In the genomic region with DNA sequence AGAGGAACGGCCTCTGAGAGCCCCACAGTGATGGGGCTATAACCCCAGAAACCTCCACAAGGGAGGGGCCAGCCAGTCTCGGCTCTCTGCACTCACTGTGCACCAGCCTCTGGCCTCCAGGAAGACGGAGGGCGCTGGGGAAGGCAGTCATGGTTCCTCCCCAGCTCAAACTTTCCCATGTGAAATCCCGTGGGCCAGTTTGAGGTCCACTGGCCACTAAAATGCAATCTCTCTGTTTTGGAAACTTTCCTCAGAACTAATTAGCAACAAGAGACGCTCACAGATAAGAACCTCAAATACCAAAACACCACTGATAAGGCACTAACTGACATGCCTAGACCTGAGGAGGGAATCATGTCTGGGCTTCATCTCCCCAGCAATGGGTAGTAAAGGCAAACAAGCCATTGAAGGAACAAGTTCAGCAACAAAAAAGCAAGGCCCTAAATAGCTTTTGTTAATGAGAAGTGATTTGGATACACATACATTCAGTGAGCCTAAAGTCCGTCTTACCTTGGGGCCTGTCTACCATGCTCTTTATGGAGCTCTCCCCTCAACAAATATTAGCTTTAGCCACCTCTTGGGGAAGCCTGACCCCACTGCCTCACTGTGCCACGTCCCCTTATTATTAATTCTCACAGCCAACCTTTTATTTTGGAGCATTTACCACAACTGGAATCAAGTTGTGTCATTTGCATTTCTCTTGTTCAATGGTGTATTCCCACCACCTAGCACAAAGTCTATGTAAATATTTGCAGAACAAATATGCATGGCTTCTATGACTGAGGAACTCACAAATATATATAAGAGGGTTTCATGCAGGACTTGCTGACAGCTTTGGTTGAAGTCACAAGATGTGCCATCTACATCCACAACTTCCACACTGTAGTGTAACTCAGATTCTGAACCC, we compare ENCODE assay signal across 1 cellular context.
TF ChIP-seq lines count a peak whose summit lies in the region.

No MANE protein-coding gene starts in this region.

TF ChIP-seq in HepG2, 621 proteins besides CTCF, POLR2A, EP300 and RAD21 (continued from another document and continues in another):
- TF ChIP-seq, protein P1, sequence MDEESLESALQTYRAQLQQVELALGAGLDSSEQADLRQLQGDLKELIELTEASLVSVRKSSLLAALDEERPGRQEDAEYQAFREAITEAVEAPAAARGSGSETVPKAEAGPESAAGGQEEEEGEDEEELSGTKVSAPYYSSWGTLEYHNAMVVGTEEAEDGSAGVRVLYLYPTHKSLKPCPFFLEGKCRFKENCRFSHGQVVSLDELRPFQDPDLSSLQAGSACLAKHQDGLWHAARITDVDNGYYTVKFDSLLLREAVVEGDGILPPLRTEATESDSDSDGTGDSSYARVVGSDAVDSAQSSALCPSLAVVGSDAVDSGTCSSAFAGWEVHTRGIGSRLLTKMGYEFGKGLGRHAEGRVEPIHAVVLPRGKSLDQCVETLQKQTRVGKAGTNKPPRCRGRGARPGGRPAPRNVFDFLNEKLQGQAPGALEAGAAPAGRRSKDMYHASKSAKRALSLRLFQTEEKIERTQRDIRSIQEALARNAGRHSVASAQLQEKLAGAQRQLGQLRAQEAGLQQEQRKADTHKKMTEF (CRISPR knock-in tag; IDR thresholded peaks at IDR 0.05) = peak; percentile 65
- TF ChIP-seq ZNF850 (CRISPR knock-in tag; conservative IDR thresholded peaks at IDR 0.05) (no peak), HDAC1 (CRISPR knock-in tag; IDR thresholded peaks at IDR 0.05) (peak; percentile 61; the same call in 1 of the 2 replicates), DPF2 (CRISPR knock-in tag; IDR thresholded peaks at IDR 0.05; ENCODE audit: borderline replicate concordance, low read depth) (peak; percentile 44; the same call in 1 of the 2 replicates), SMAD3 (CRISPR knock-in tag; IDR thresholded peaks at IDR 0.05) (peak; percentile 58; the same call in 1 of the 2 replicates), KLF6 (CRISPR knock-in tag; IDR thresholded peaks at IDR 0.05) (no peak), ZMYM3 (CRISPR knock-in tag; IDR thresholded peaks at IDR 0.05) (no peak; the same call in 1 of the 2 replicates), KLF12 (CRISPR knock-in tag; IDR thresholded peaks at IDR 0.05; ENCODE audit: borderline replicate concordance) (0 out of 2 replicates have a peak, but pooled peaks have one; percentile 41), HNF4A (CRISPR knock-in tag; IDR thresholded peaks at IDR 0.05) (peak; percentile 84), KDM2A (CRISPR knock-in tag; IDR thresholded peaks at IDR 0.05; ENCODE audit: borderline replicate concordance, low read depth) (peak; percentile 47; the same call in 1 of the 2 replicates), GTF2F1 (IDR thresholded peaks at IDR 0.05; ENCODE audit: low read length) (no peak), PHB2 (IDR thresholded peaks at IDR 0.05; ENCODE audit: partially characterized antibody) (no peak), MED1 (CRISPR knock-in tag; IDR thresholded peaks at IDR 0.05) (peak; percentile 18; the same call in 1 of the 2 replicates), ZNF605 (CRISPR knock-in tag; IDR thresholded peaks at IDR 0.05) (peak; percentile 79), THAP11 (CRISPR knock-in tag; IDR thresholded peaks at IDR 0.05) (peak; percentile 36; the same call in 1 of the 2 replicates), PPARG (CRISPR knock-in tag; conservative IDR thresholded peaks at IDR 0.05) (no peak; the same call in 1 of the 2 replicates), SOX5 (CRISPR knock-in tag; IDR thresholded peaks at IDR 0.05; ENCODE audit: borderline replicate concordance) (peak; percentile 48; the same call in 1 of the 2 replicates), HMG20B (CRISPR knock-in tag; conservative IDR thresholded peaks at IDR 0.05) (no peak), KLF15 (CRISPR knock-in tag; IDR thresholded peaks at IDR 0.05; ENCODE audit: borderline replicate concordance) (no peak), FOXJ3 (CRISPR knock-in tag; IDR thresholded peaks at IDR 0.05; ENCODE audit: borderline replicate concordance) (peak; percentile 33; the same call in 1 of the 2 replicates), ZNF160 (CRISPR knock-in tag; IDR thresholded peaks at IDR 0.05) (no peak), NFIC (IDR thresholded peaks at IDR 0.05; ENCODE audit: low read length) (0 out of 2 replicates have a peak, but pooled peaks have one; percentile 14), BRCA1 (CRISPR knock-in tag; IDR thresholded peaks at IDR 0.05) (0 out of 2 replicates have a peak, but pooled peaks have one; percentile 6), FOXK2 (IDR thresholded peaks at IDR 0.05) (no peak), RBM22 (optimal IDR thresholded peaks at IDR 0.05; ENCODE audit: low read length) (no peak), ZMYM4 (CRISPR knock-in tag; IDR thresholded peaks at IDR 0.05) (no peak; the same call in 1 of the 2 replicates), ZNF331 (CRISPR knock-in tag; IDR thresholded peaks at IDR 0.05) (0 out of 2 replicates have a peak, but pooled peaks have one; percentile 11), REPIN1 (CRISPR knock-in tag; IDR thresholded peaks at IDR 0.05; ENCODE audit: borderline replicate concordance, low read depth) (peak; percentile 13; the same call in 1 of the 2 replicates), ATM (IDR thresholded peaks at IDR 0.05; ENCODE audit: borderline replicate concordance) (no peak), RBFOX2 (IDR thresholded peaks at IDR 0.05; ENCODE audit: low read depth, low read length) (peak; percentile 12; the same call in 1 of the 2 replicates), HNRNPH1 (optimal IDR thresholded peaks at IDR 0.05; ENCODE audit: low read depth, low read length) (no peak), ZNF563 (CRISPR knock-in tag; IDR thresholded peaks at IDR 0.05) (no peak)
- TF ChIP-seq, protein P2, sequence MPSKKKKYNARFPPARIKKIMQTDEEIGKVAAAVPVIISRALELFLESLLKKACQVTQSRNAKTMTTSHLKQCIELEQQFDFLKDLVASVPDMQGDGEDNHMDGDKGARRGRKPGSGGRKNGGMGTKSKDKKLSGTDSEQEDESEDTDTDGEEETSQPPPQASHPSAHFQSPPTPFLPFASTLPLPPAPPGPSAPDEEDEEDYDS (CRISPR knock-in tag; IDR thresholded peaks at IDR 0.05) = peak; percentile 86; the same call in 1 of the 2 replicates
- TF ChIP-seq, protein P3, sequence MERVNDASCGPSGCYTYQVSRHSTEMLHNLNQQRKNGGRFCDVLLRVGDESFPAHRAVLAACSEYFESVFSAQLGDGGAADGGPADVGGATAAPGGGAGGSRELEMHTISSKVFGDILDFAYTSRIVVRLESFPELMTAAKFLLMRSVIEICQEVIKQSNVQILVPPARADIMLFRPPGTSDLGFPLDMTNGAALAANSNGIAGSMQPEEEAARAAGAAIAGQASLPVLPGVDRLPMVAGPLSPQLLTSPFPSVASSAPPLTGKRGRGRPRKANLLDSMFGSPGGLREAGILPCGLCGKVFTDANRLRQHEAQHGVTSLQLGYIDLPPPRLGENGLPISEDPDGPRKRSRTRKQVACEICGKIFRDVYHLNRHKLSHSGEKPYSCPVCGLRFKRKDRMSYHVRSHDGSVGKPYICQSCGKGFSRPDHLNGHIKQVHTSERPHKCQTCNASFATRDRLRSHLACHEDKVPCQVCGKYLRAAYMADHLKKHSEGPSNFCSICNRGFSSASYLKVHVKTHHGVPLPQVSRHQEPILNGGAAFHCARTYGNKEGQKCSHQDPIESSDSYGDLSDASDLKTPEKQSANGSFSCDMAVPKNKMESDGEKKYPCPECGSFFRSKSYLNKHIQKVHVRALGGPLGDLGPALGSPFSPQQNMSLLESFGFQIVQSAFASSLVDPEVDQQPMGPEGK (CRISPR knock-in tag; IDR thresholded peaks at IDR 0.05) = peak; percentile 30; the same call in 1 of the 2 replicates
- TF ChIP-seq, protein P4, sequence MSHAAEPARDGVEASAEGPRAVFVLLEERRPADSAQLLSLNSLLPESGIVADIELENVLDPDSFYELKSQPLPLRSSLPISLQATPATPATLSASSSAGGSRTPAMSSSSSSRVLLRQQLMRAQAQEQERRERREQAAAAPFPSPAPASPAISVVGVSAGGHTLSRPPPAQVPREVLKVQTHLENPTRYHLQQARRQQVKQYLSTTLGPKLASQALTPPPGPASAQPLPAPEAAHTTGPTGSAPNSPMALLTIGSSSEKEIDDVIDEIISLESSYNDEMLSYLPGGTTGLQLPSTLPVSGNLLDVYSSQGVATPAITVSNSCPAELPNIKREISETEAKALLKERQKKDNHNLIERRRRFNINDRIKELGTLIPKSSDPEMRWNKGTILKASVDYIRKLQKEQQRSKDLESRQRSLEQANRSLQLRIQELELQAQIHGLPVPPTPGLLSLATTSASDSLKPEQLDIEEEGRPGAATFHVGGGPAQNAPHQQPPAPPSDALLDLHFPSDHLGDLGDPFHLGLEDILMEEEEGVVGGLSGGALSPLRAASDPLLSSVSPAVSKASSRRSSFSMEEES (CRISPR knock-in tag; IDR thresholded peaks at IDR 0.05) = peak; percentile 60; the same call in 1 of the 2 replicates
- TF ChIP-seq, protein P5, sequence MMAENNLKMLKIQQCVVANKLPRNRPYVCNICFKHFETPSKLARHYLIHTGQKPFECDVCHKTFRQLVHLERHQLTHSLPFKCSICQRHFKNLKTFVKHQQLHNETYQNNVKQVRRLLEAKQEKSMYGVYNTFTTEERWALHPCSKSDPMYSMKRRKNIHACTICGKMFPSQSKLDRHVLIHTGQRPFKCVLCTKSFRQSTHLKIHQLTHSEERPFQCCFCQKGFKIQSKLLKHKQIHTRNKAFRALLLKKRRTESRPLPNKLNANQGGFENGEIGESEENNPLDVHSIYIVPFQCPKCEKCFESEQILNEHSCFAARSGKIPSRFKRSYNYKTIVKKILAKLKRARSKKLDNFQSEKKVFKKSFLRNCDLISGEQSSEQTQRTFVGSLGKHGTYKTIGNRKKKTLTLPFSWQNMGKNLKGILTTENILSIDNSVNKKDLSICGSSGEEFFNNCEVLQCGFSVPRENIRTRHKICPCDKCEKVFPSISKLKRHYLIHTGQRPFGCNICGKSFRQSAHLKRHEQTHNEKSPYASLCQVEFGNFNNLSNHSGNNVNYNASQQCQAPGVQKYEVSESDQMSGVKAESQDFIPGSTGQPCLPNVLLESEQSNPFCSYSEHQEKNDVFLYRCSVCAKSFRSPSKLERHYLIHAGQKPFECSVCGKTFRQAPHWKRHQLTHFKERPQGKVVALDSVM (CRISPR knock-in tag; IDR thresholded peaks at IDR 0.05) = 0 out of 2 replicates have a peak, but pooled peaks have one; percentile 11
- TF ChIP-seq, protein P6, sequence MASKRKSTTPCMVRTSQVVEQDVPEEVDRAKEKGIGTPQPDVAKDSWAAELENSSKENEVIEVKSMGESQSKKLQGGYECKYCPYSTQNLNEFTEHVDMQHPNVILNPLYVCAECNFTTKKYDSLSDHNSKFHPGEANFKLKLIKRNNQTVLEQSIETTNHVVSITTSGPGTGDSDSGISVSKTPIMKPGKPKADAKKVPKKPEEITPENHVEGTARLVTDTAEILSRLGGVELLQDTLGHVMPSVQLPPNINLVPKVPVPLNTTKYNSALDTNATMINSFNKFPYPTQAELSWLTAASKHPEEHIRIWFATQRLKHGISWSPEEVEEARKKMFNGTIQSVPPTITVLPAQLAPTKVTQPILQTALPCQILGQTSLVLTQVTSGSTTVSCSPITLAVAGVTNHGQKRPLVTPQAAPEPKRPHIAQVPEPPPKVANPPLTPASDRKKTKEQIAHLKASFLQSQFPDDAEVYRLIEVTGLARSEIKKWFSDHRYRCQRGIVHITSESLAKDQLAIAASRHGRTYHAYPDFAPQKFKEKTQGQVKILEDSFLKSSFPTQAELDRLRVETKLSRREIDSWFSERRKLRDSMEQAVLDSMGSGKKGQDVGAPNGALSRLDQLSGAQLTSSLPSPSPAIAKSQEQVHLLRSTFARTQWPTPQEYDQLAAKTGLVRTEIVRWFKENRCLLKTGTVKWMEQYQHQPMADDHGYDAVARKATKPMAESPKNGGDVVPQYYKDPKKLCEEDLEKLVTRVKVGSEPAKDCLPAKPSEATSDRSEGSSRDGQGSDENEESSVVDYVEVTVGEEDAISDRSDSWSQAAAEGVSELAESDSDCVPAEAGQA (IDR thresholded peaks at IDR 0.05; ENCODE audit: low read depth) = no peak
- TF ChIP-seq, protein P6 (CRISPR knock-in tag; IDR thresholded peaks at IDR 0.05; ENCODE audit: borderline replicate concordance) = peak; percentile 66; the same call in 1 of the 2 replicates
- TF ChIP-seq, protein P7, sequence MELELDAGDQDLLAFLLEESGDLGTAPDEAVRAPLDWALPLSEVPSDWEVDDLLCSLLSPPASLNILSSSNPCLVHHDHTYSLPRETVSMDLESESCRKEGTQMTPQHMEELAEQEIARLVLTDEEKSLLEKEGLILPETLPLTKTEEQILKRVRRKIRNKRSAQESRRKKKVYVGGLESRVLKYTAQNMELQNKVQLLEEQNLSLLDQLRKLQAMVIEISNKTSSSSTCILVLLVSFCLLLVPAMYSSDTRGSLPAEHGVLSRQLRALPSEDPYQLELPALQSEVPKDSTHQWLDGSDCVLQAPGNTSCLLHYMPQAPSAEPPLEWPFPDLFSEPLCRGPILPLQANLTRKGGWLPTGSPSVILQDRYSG (CRISPR knock-in tag; IDR thresholded peaks at IDR 0.05) = peak; percentile 66; the same call in 1 of the 2 replicates
- TF ChIP-seq, protein P8, sequence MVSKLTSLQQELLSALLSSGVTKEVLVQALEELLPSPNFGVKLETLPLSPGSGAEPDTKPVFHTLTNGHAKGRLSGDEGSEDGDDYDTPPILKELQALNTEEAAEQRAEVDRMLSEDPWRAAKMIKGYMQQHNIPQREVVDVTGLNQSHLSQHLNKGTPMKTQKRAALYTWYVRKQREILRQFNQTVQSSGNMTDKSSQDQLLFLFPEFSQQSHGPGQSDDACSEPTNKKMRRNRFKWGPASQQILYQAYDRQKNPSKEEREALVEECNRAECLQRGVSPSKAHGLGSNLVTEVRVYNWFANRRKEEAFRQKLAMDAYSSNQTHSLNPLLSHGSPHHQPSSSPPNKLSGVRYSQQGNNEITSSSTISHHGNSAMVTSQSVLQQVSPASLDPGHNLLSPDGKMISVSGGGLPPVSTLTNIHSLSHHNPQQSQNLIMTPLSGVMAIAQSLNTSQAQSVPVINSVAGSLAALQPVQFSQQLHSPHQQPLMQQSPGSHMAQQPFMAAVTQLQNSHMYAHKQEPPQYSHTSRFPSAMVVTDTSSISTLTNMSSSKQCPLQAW (CRISPR knock-in tag; IDR thresholded peaks at IDR 0.05) = no peak; the same call in 1 of the 2 replicates
